In the genomic region with DNA sequence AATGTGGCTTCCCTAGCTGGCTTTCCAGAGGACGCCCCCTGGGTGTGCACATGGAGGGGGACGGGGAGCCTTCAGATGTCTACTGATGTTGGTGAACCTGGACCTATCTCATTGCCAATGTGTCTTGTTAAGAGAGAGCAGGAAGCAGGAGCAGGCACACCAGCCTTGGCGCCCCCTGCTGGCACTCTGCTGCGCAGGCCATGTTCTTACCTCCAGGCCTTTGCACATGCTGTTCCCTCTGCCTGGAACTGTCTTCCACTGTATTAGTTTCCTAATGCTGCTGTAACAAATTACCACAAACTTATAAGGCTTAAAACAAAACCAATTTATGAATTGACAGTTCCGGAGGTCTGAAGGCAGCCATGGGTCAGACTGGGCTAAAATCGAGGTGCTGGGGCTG, we compare ENCODE assay signal across 11 cellular contexts. TPM values are rescaled to one million over a fixed set of nuclear protein-coding genes. Genes with fewer than 3 reads are reported as not detected.
DNase-seq lines count a peak whose midpoint lies in the region; ATAC-seq, FAIRE-seq and TF ChIP-seq lines count a peak whose summit lies in the region.
"Had no signal": no experiment of that assay in that cellular context is flagged by ENCODE, and none has a peak within 500 bp of the region (broad histone marks: within the 10 kb centered on the region; RNA-seq: fewer than 3 reads in every experiment).

No MANE protein-coding gene starts in this region.

- H3K27ac Mint-ChIP-seq in CD14-positive monocyte: no peak overlapping the region
- no peak overlapping the region for H3K27ac Mint-ChIP-seq in activated CD8-positive, alpha-beta T cell treated with anti-CD3 and anti-CD28 coated beads, Interleukin-2, amount 10 ng/mL, durations not matched to agents 7 days and 5 days
- H3K27ac Mint-ChIP-seq in natural killer cell treated with Interleukin-12 subunit alpha and Interleukin-12 subunit beta and Interleukin-15 and Interleukin-18, amount 100 ng/mL, for 72 hours: no peak overlapping the region

- no peak overlapping the region for H3K4me3 Mint-ChIP-seq in CD14-positive monocyte
- no peak overlapping the region for H3K4me3 Mint-ChIP-seq in activated CD8-positive, alpha-beta T cell treated with anti-CD3 and anti-CD28 coated beads, Interleukin-2, amount 10 ng/mL, durations not matched to agents 7 days and 5 days
- no peak overlapping the region for H3K4me3 Mint-ChIP-seq in natural killer cell treated with Interleukin-12 subunit alpha and Interleukin-12 subunit beta and Interleukin-15 and Interleukin-18, amount 100 ng/mL, for 72 hours

- H3K27me3 ChIP-seq in HCT116 (ENCODE audit: insufficient read depth, low read length) (no peaks in the 10 kb centered on the region), HepG2 (ENCODE audit: control insufficient read depth in 1 of 2, insufficient read depth in 2 of 2, low read length in 2 of 2) (no peaks in the 10 kb centered on the region)
- H3K27me3 ChIP-seq: SJSA1, tibial nerve had no signal

- H2AFZ ChIP-seq in HCT116 (ENCODE audit: low read depth, low read length, poor library complexity, severe bottlenecking) (no peak overlapping the region), HepG2 (ENCODE audit: low read length) (no peak overlapping the region)

- TF ChIP-seq CTCF in CD14-positive monocyte (IDR thresholded peaks at IDR 0.05): peak; percentile 55
- TF ChIP-seq CTCF in HCT116 (IDR thresholded peaks at IDR 0.05 in 2 of 3, conservative IDR thresholded peaks at IDR 0.05 in 1 of 3; ENCODE audit: borderline replicate concordance in 1 of 3, insufficient read depth in 1 of 3, low read depth in 2 of 3, low read length in 2 of 3): peak in 2 of 3 experiments; percentile 62 to 69; a peak in 4 of 6 replicates
- TF ChIP-seq CTCF in HepG2 (CRISPR knock-in tag; IDR thresholded peaks at IDR 0.05): peak; percentile 64

- H3K9me3 Mint-ChIP-seq in CD14-positive monocyte: peaks cover 0 to 4% (median 0%) of the 10 kb centered on the region in 7 donors
- H3K9me3 Mint-ChIP-seq in activated CD8-positive, alpha-beta T cell treated with anti-CD3 and anti-CD28 coated beads, Interleukin-2, amount 10 ng/mL, durations not matched to agents 7 days and 5 days (ENCODE audit: insufficient read depth): no peaks in the 10 kb centered on the region
- H3K9me3 Mint-ChIP-seq in natural killer cell treated with Interleukin-12 subunit alpha and Interleukin-12 subunit beta and Interleukin-15 and Interleukin-18, amount 100 ng/mL, for 72 hours: no peaks in the 10 kb centered on the region

- no peak for TF ChIP-seq EP300 in HepG2 (IDR thresholded peaks at IDR 0.05; ENCODE audit: low read depth in 2 of 2, low read length in 2 of 2)
- no peak for TF ChIP-seq EP300 in HepG2 (CRISPR knock-in tag; IDR thresholded peaks at IDR 0.05; ENCODE audit: borderline replicate concordance)

- H3K36me3 ChIP-seq in HCT116 (ENCODE audit: control insufficient read depth in 1 of 2, insufficient read depth in 2 of 2, low read length in 2 of 2) (no peaks in the 10 kb centered on the region), HepG2 (replicated peaks in 1 of 2; ENCODE audit: control insufficient read depth in 1 of 2, insufficient read depth in 2 of 2, low read length in 2 of 2) (no peaks in the 10 kb centered on the region)
- H3K36me3 ChIP-seq: SJSA1 had no signal

- H3K9ac ChIP-seq in HCT116 (ENCODE audit: low read length): no peak overlapping the region
- no peak overlapping the region for H3K9ac ChIP-seq in HepG2 (ENCODE audit: insufficient read depth, low read depth, low read length)

- no peaks in the 10 kb centered on the region for H3K79me2 ChIP-seq in HCT116 (ENCODE audit: insufficient read depth, low read length)
- no peaks in the 10 kb centered on the region for H3K79me2 ChIP-seq in HepG2 (ENCODE audit: insufficient read depth, low read length)

- no peaks in the 10 kb centered on the region for H3K9me2 ChIP-seq in HCT116 (ENCODE audit: insufficient read depth)

- no peaks in the 10 kb centered on the region for H3K4me1 ChIP-seq in HCT116 (ENCODE audit: control insufficient read depth in 1 of 2, insufficient read depth in 2 of 2, low read length in 2 of 2)
- H3K4me1 ChIP-seq in HepG2 (ENCODE audit: insufficient read depth, low read length): peaks cover 22% of the 10 kb centered on the region
- H3K4me1 ChIP-seq: SJSA1 had no signal

- ATAC-seq in HCT116 (peak; percentile 69; the same call in 1 of the 2 replicates), HepG2 (no peak)
- no peak for ATAC-seq in activated CD8-positive, alpha-beta T cell treated with anti-CD3 and anti-CD28 coated beads, Interleukin-2, amount 10 ng/mL, durations not matched to agents 7 days and 5 days
- ATAC-seq in natural killer cell treated with Interleukin-12 subunit alpha and Interleukin-12 subunit beta and Interleukin-15 and Interleukin-18, amount 100 ng/mL, for 72 hours: no peak

- DNase-seq in CD14-positive monocyte (ENCODE audit: low spot score): no peak
- no peak for DNase-seq in HCT116 (ENCODE audit: low read depth, low spot score)
- DNase-seq in activated CD8-positive, alpha-beta T cell treated with anti-CD3 and anti-CD28 coated beads, Interleukin-2, amount 10 ng/mL, durations not matched to agents 7 days and 5 days: peak; percentile 39
- no peak for DNase-seq in HepG2 (ENCODE audit: low spot score)
- DNase-seq in LoVo (ENCODE audit: low spot score): no peak
- DNase-seq in DMS153 (lab: John Stamatoyannopoulos, UW): no peak
- no peak for DNase-seq in activated CD8-positive, alpha-beta memory T cell treated with anti-CD3 and anti-CD28 coated beads, Interleukin-2, amount 50 U/mL, for 4 hours
- DNase-seq in natural killer cell treated with Interleukin-12 subunit alpha and Interleukin-12 subunit beta and Interleukin-15 and Interleukin-18, amount 100 ng/mL, for 72 hours (ENCODE audit: low spot score): no peak
- DNase-seq: NCI-H1105 treated with DMSO at 0.1 percent for 48 hours had no signal

- TF ChIP-seq RAD21 in HCT116 (IDR thresholded peaks at IDR 0.05; ENCODE audit: low read depth): 0 out of 2 replicates have a peak, but pooled peaks have one; percentile 20
- TF ChIP-seq RAD21 in HepG2 (CRISPR knock-in tag; IDR thresholded peaks at IDR 0.05): no peak

- CTCF ChIA-PET in HCT116 (lab: Charles Lee): no interaction called here
- CTCF ChIA-PET in activated CD8-positive, alpha-beta T cell treated with anti-CD3 and anti-CD28 coated beads, Interleukin-2, amount 10 ng/mL, durations not matched to agents 7 days and 5 days (lab: Charles Lee): no interaction called here
- CTCF ChIA-PET in HepG2 (lab: Yijun Ruan, JAX; ENCODE audit: low intra/inter-chr PET ratio, low total read pairs): no interaction called here

- in situ Hi-C loops in HepG2 (cut with HindIII; ENCODE audit: extremely low pct_ligation_motif_present, low pct_unique_long_range_greater_than_20kb): no loop called here

- no peak overlapping the region for H3K4me3 ChIP-seq in HCT116 (replicated peaks in 1 of 2; ENCODE audit: low read depth in 1 of 2, low read length in 2 of 2)
- H3K4me3 ChIP-seq in HepG2 (replicated peaks in 1 of 3; ENCODE audit: insufficient read depth in 1 of 3, low read depth in 2 of 3, low read length in 3 of 3): no peak overlapping the region
- H3K4me3 ChIP-seq: SJSA1, tibial nerve had no signal

- H3K36me3 Mint-ChIP-seq in CD14-positive monocyte: no peaks in the 10 kb centered on the region
- no peaks in the 10 kb centered on the region for H3K36me3 Mint-ChIP-seq in activated CD8-positive, alpha-beta T cell treated with anti-CD3 and anti-CD28 coated beads, Interleukin-2, amount 10 ng/mL, durations not matched to agents 7 days and 5 days (ENCODE audit: low read depth)
- H3K36me3 Mint-ChIP-seq in natural killer cell treated with Interleukin-12 subunit alpha and Interleukin-12 subunit beta and Interleukin-15 and Interleukin-18, amount 100 ng/mL, for 72 hours: no peaks in the 10 kb centered on the region

- 86% methylated on average over 4 of the region's 6 CpGs for WGBS in HepG2 (ENCODE audit: low lambda C conversion rate)

- H3K27me3 Mint-ChIP-seq in CD14-positive monocyte (ENCODE audit: low read depth in 3 of 3): no peaks in the 10 kb centered on the region
- H3K27me3 Mint-ChIP-seq in activated CD8-positive, alpha-beta T cell treated with anti-CD3 and anti-CD28 coated beads, Interleukin-2, amount 10 ng/mL, durations not matched to agents 7 days and 5 days (ENCODE audit: low read depth): no peaks in the 10 kb centered on the region
- no peaks in the 10 kb centered on the region for H3K27me3 Mint-ChIP-seq in natural killer cell treated with Interleukin-12 subunit alpha and Interleukin-12 subunit beta and Interleukin-15 and Interleukin-18, amount 100 ng/mL, for 72 hours

- RAD21 ChIA-PET in HCT116 (lab: Charles Lee; ENCODE audit: low non-redundant PET in 1 of 2, low total read pairs in 2 of 2, uncharacterized antibody in 2 of 2, unreplicated experiment in 2 of 2): no interaction called here

- no peak for FAIRE-seq in HepG2 (lab: Jason Lieb, UNC)

- no peak overlapping the region for H3K27ac ChIP-seq in HCT116 (ENCODE audit: low read depth, low read length)
- H3K27ac ChIP-seq in HepG2 (ENCODE audit: extremely low read length, insufficient read depth, low read length): no peak overlapping the region
- H3K27ac ChIP-seq: SJSA1, tibial nerve had no signal

- H3K4me1 Mint-ChIP-seq in CD14-positive monocyte: no peaks in the 10 kb centered on the region
- H3K4me1 Mint-ChIP-seq in activated CD8-positive, alpha-beta T cell treated with anti-CD3 and anti-CD28 coated beads, Interleukin-2, amount 10 ng/mL, durations not matched to agents 7 days and 5 days (ENCODE audit: low read depth): no peaks in the 10 kb centered on the region
- no peaks in the 10 kb centered on the region for H3K4me1 Mint-ChIP-seq in natural killer cell treated with Interleukin-12 subunit alpha and Interleukin-12 subunit beta and Interleukin-15 and Interleukin-18, amount 100 ng/mL, for 72 hours (ENCODE audit: low read depth in 2 of 2)

- intact Hi-C loops in CD14-positive monocyte (cut with micrococcal nuclease): no loop called here
- intact Hi-C loops in HCT116 (cut with micrococcal nuclease): no loop called here
- intact Hi-C loops in HepG2 (cut with micrococcal nuclease; ENCODE audit: unreplicated experiment): no loop called here

- TF ChIP-seq POLR2A in HCT116 (IDR thresholded peaks at IDR 0.05; ENCODE audit: borderline replicate concordance, extremely low read depth, insufficient read depth, insufficient read length) (no peak), HepG2 (IDR thresholded peaks at IDR 0.05; ENCODE audit: insufficient read depth in 1 of 2, low read depth in 2 of 2, low read length in 2 of 2) (no peak)

- POLR2A ChIA-PET in HCT116 (lab: Charles Lee): no interaction called here
- POLR2A ChIA-PET in activated CD8-positive, alpha-beta T cell treated with anti-CD3 and anti-CD28 coated beads, Interleukin-2, amount 10 ng/mL, durations not matched to agents 7 days and 5 days (lab: Charles Lee): no interaction called here
- POLR2A ChIA-PET in HepG2 (lab: Yijun Ruan, JAX): no interaction called here

- H4K20me1 ChIP-seq in HCT116 (ENCODE audit: insufficient read depth): no peaks in the 10 kb centered on the region
- no peaks in the 10 kb centered on the region for H4K20me1 ChIP-seq in HepG2 (ENCODE audit: insufficient read depth, low read length)

- H3K9me3 ChIP-seq in HCT116 (ENCODE audit: control insufficient read depth in 1 of 2, insufficient read depth in 1 of 2, low read depth in 1 of 2, low read length in 2 of 2) (no peaks in the 10 kb centered on the region), HepG2 (ENCODE audit: low read length) (no peaks in the 10 kb centered on the region)
- H3K9me3 ChIP-seq: SJSA1 had no signal

- no peak overlapping the region for H3K4me2 ChIP-seq in HCT116 (ENCODE audit: low read length)
- H3K4me2 ChIP-seq in HepG2 (ENCODE audit: low read depth, low read length): no peak overlapping the region

- BruUV-seq in HCT116 (replicated peaks; lab: Mats Ljungman, UMichigan) (no TSS peak), HepG2 (replicated peaks; lab: Mats Ljungman, UMichigan) (no TSS peak)

RNA-seq across cellular contexts. Expression of a gene that starts 23.6 kb away (rescaled TPM):
- polyA plus RNA-seq in CD14-positive monocyte (under 1 TPM; 0.06 to 0.38 TPM), HepG2 (2011; rRNA removed) (0.01 and 0.09 TPM in 2 replicates)
- total RNA-seq in HCT116 (2021; ENCODE audit: unreplicated experiment) (2.9 TPM), HepG2 (2016; rRNA removed; fragmentation: Illumina TruSeq; extraction: Trizol) (not detected in 2 replicates)
- 1.8 and 2.6 TPM in 2 replicates for polyA plus RNA-seq in HCT116 (2012)
- under 1 TPM; 0.11 to 0.13 TPM for total RNA-seq in activated CD8-positive, alpha-beta T cell treated with anti-CD3 and anti-CD28 coated beads, Interleukin-2, amount 10 ng/mL, durations not matched to agents 7 days and 5 days
- total RNA-seq in HepG2 (2016; cell fraction: cytosol; rRNA removed; fragmentation: Illumina TruSeq; extraction: Trizol; ENCODE audit: low read depth): not detected in 2 replicates
- total RNA-seq in HepG2 (2016; cell fraction: insoluble cytoplasmic fraction; rRNA removed; fragmentation: Illumina TruSeq; extraction: Trizol): 0.02 TPM in 1 of 2 replicates, not detected in the other
- not detected in 2 replicates for total RNA-seq in HepG2 (2016; cell fraction: membrane; rRNA removed; fragmentation: Illumina TruSeq; extraction: Trizol)
- total RNA-seq in HepG2 (2016; cell fraction: nucleus; rRNA removed; fragmentation: Illumina TruSeq; extraction: Trizol): not detected in 2 replicates
- 0.01 and 0.03 TPM in 2 replicates for polyA plus RNA-seq in HepG2 (2011; cell fraction: cytosol; rRNA removed)
- polyA plus RNA-seq in HepG2 (2011; cell fraction: nucleus; rRNA removed): 0.03 and 0.05 TPM in 2 replicates
- polyA plus RNA-seq in HepG2 (2012): 0.03 and 0.04 TPM in 2 replicates
- polyA plus RNA-seq in HepG2 (2016; cell fraction: cytosol; fragmentation: Illumina TruSeq; extraction: Trizol; ENCODE audit: low read depth): not detected in 2 replicates
- polyA plus RNA-seq in HepG2 (2016; cell fraction: insoluble cytoplasmic fraction; fragmentation: Illumina TruSeq; extraction: Trizol; ENCODE audit: low read depth): not detected in 2 replicates
- polyA plus RNA-seq in HepG2 (2016; cell fraction: membrane; fragmentation: Illumina TruSeq; extraction: Trizol; ENCODE audit: low read depth): not detected in 2 replicates
- polyA plus RNA-seq in HepG2 (2016; cell fraction: nucleus; fragmentation: Illumina TruSeq; extraction: Trizol; ENCODE audit: insufficient read depth, low read depth): 0.11 TPM in 1 of 2 replicates, not detected in the other
- 0.44 and 10.0 TPM in 2 replicates for polyA minus RNA-seq in HepG2 (2011; rRNA and poly(A)+ RNA removed; ENCODE audit: low replicate concordance)
- polyA minus RNA-seq in HepG2 (2011; cell fraction: cytosol; rRNA and poly(A)+ RNA removed): not detected in 2 replicates
- under 0.01 and 0.13 TPM in 2 replicates for polyA minus RNA-seq in HepG2 (2011; cell fraction: nucleus; rRNA and poly(A)+ RNA removed)
- total RNA-seq in natural killer cell treated with Interleukin-12 subunit alpha and Interleukin-12 subunit beta and Interleukin-15 and Interleukin-18, amount 100 ng/mL, for 72 hours: 1 to 10 TPM in 1 of 2 donors, under 1 TPM in 1; 0.61 to 2.5 TPM
